In genomic region chr2:223632826-223633225, GRCh38 we compare ENCODE assay signal across 11 cellular contexts.
"Had no signal": no experiment of that assay in that cellular context is flagged by ENCODE, and none has a peak within 500 bp of the region (broad histone marks: within the 10 kb centered on the region; RNA-seq: fewer than 3 reads in every experiment).

No MANE protein-coding gene starts in this region.

- H3K9ac ChIP-seq: GM23248 had no signal

- DNase-seq: GM23248, GOT3, H7, H9, HCEC 1CT, HFFc6 had no signal

- H3K27ac ChIP-seq: GM23248 had no signal

- H3K36me3 ChIP-seq: HAP-1 had no signal

- H3K4me2 ChIP-seq: GM23338 had no signal

- H3K4me1 ChIP-seq: HAP-1 had no signal

- H3K9me3 ChIP-seq: HAP-1 had no signal

- FAIRE-seq: H1, H54 had no signal

- H3K4me3 ChIP-seq: GM23248, GM23338, HAP-1 had no signal

- H2AFZ ChIP-seq: GM23248, GM23338 had no signal

- ATAC-seq: GM23338, HCT116 had no signal
